2 cellular contexts compared by ENCODE assay signal in the genomic region with DNA sequence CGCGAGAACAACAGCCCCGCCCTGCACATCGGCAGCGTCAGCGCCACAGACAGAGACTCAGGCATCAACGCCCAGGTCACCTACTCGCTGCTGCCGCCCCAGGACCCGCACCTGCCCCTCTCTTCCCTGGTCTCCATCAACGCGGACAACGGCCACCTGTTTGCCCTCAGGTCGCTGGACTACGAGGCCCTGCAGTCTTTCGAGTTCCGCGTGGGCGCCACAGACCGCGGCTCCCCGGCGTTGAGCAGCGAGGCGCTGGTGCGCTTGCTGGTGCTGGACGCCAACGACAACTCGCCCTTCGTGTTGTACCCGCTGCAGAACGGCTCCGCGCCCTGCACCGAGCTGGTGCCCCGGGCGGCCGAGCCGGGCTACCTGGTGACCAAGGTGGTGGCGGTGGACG. TPM values are rescaled to one million over a fixed set of nuclear protein-coding genes. Genes with fewer than 3 reads are reported as not detected.
"Had no signal": no experiment of that assay in that cellular context is flagged by ENCODE, and none has a peak within 500 bp of the region (broad histone marks: within the 10 kb centered on the region; RNA-seq: fewer than 3 reads in every experiment).

No MANE protein-coding gene starts in this region.

RNA-seq across cellular contexts. Expression of a gene that starts 1.8 kb away (rescaled TPM):
- total RNA-seq: G401, GM12878 had no signal

RNA-seq across cellular contexts. Expression of a gene that starts 16.6 kb away (rescaled TPM):
- total RNA-seq: G401, GM12878 had no signal

RNA-seq across cellular contexts. Expression of a gene that starts 20.8 kb away (rescaled TPM):
- total RNA-seq: G401, GM12878 had no signal

RNA-seq across cellular contexts. Expression of a gene that starts 26.0 kb away (rescaled TPM):
- total RNA-seq: GM12878 had no signal

RNA-seq across cellular contexts. Expression of a gene that starts 30.0 kb away (rescaled TPM):
- total RNA-seq: G401, GM12878 had no signal
